12 cellular contexts compared by ENCODE assay signal in genomic region chr7:18873674-18874341, GRCh38.
DNase-seq lines count a peak whose midpoint lies in the region; TF ChIP-seq lines count a peak whose summit lies in the region.
"Had no signal": no experiment of that assay in that cellular context is flagged by ENCODE, and none has a peak within 500 bp of the region (broad histone marks: within the 10 kb centered on the region; RNA-seq: fewer than 3 reads in every experiment).

No MANE protein-coding gene starts in this region.

- no peak for TF ChIP-seq POLR2A in NB4 (IDR thresholded peaks at IDR 0.05; ENCODE audit: extremely low read depth, insufficient read length)

- H3K27ac Mint-ChIP-seq in endothelial cell (ENCODE audit: unreplicated experiment): no peak overlapping the region

- H4K20me1 ChIP-seq in osteoblast (ENCODE audit: insufficient read depth, low read length): no peaks in the 10 kb centered on the region

- no peaks in the 10 kb centered on the region for H3K36me3 ChIP-seq in osteoblast (ENCODE audit: insufficient read depth, low read length)

- H2AFZ ChIP-seq in osteoblast (ENCODE audit: low read length): no peak overlapping the region

- no peak overlapping the region for H3K27ac ChIP-seq in osteoblast (ENCODE audit: low read depth, low read length)

- DNase-seq in ELR (ENCODE audit: low read depth) (peak; percentile 59), NB4 (ENCODE audit: low read depth) (no peak), endothelial cell (ENCODE audit: low spot score) (peak; percentile 22), osteoblast (ENCODE audit: insufficient read length, low spot score, missing footprints) (peak; percentile 17), SHP77 treated with DMSO at 0.1 percent for 48 hours (lab: John Stamatoyannopoulos, UW) (no peak), NCI-H2196 treated with DMSO at 0.1 percent for 48 hours (lab: John Stamatoyannopoulos, UW; ENCODE audit: unreplicated experiment) (no peak), GOT3 (lab: John Stamatoyannopoulos, UW) (no peak)
- no peak for DNase-seq in activated naive CD4-positive, alpha-beta T cell (lab: John Stamatoyannopoulos, UW)
- DNase-seq: activated CD8-positive, alpha-beta memory T cell treated with anti-CD3 and anti-CD28 coated beads for 24 hours; anterior cingulate cortex; foreskin melanocyte; NCI-H345 had no signal

- H3K4me3 Mint-ChIP-seq in endothelial cell (ENCODE audit: unreplicated experiment): no peak overlapping the region

- no peaks in the 10 kb centered on the region for H3K9me3 Mint-ChIP-seq in endothelial cell (ENCODE audit: unreplicated experiment)

- H3K4me3 ChIP-seq in NB4 (ENCODE audit: low read depth, low read length): no peak overlapping the region
- H3K4me3 ChIP-seq in osteoblast (ENCODE audit: insufficient read depth, low read length): no peak overlapping the region

- H3K27me3 ChIP-seq in osteoblast (ENCODE audit: insufficient read depth, low read length): no peaks in the 10 kb centered on the region

- H3K4me2 ChIP-seq in osteoblast (ENCODE audit: insufficient read depth, low read length): no peak overlapping the region

- no peaks in the 10 kb centered on the region for H3K27me3 Mint-ChIP-seq in endothelial cell (ENCODE audit: unreplicated experiment)

- no peaks in the 10 kb centered on the region for H3K4me1 Mint-ChIP-seq in endothelial cell (ENCODE audit: unreplicated experiment)

- H3K9me3 ChIP-seq in osteoblast (ENCODE audit: low read depth, low read length): no peaks in the 10 kb centered on the region

- TF ChIP-seq CTCF in NB4 (IDR thresholded peaks at IDR 0.05; ENCODE audit: low read depth, low read length): peak; percentile 15
- TF ChIP-seq CTCF in endothelial cell (IDR thresholded peaks at IDR 0.05; ENCODE audit: unreplicated experiment): peak; percentile 48
- TF ChIP-seq CTCF in osteoblast (IDR thresholded peaks at IDR 0.05; ENCODE audit: extremely low read depth, low read depth, low read length): peak; percentile 68

- no peaks in the 10 kb centered on the region for H3K4me1 ChIP-seq in osteoblast (ENCODE audit: insufficient read depth, low read length)

- H3K36me3 Mint-ChIP-seq in endothelial cell (ENCODE audit: low read depth, unreplicated experiment): no peaks in the 10 kb centered on the region

- H3K79me2 ChIP-seq in osteoblast (ENCODE audit: insufficient read depth, low read length): no peaks in the 10 kb centered on the region

Comparison
In these comparisons a context has a peak if more than half of its experiments do, and no peak if none do; other contexts are left out.
1. DNase-seq: peak in ELR (single experiment), endothelial cell (single experiment) and osteoblast (single experiment); none in NB4 (single experiment), activated naive CD4-positive, alpha-beta T cell (0 of 4), SHP77 treated with DMSO at 0.1 percent for 48 hours (single experiment), NCI-H2196 treated with DMSO at 0.1 percent for 48 hours (single experiment) and GOT3 (single experiment).
2. CTCF ChIP-seq: peak in every context shown above with its lines; median percentile 68 in osteoblast; 48 in endothelial cell; 15 in NB4.